9 cellular contexts compared by ENCODE assay signal in the genomic region with DNA sequence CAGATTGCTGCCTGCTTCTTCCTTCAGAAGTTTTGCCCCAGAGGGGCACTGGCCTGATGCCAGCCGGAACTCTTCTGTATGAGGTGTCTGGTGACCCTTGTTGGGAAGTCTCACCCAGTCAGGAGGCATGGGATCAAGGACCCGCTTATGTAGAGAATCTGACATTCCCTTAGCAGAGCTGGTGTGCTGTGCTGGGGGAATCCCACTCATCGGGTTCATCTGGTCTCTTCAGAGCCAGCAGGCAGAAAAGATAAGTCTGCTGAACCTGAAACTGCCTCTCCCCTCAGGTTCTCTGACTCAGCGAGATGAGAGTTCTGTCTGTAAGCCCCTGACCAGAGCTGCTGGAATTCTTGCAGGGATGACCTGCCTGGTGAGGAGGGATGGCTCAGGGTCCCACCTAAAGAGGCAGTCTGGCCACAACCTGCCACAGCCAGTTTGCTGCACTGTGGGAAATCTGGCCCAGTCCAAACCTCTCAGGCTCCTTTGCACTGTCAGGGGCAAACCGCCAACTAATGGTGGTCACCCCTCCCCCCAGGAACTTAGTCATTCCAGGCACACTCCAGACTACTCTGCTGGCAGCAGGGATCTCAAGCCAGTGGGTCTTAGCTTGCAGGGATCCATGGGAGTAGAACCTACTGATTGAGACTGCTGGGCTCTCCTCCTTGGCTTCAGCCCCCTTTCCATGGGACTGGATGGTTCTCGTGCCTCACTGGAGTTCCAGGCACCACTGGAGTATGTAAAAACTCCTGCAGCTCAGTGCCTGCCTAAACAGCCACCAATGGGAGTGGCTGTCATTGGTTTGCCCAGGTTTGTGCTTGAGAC. TPM values are rescaled to one million over a fixed set of nuclear protein-coding genes. Genes with fewer than 3 reads are reported as not detected.
DNase-seq lines count a peak whose midpoint lies in the region; ATAC-seq, FAIRE-seq and TF ChIP-seq lines count a peak whose summit lies in the region.
"Had no signal": no experiment of that assay in that cellular context is flagged by ENCODE, and none has a peak within 500 bp of the region (broad histone marks: within the 10 kb centered on the region; RNA-seq: fewer than 3 reads in every experiment).

No MANE protein-coding gene starts in this region.

- H3K9me3 ChIP-seq in HUES48 (ENCODE audit: control insufficient read depth, insufficient read depth, low read length) (no peaks in the 10 kb centered on the region), ovary (no peaks in the 10 kb centered on the region)

- TF ChIP-seq CTCF in ovary (IDR thresholded peaks at IDR 0.05), result no peak

- H3K27ac ChIP-seq in HUES48 (ENCODE audit: low read depth, low read length), result peak overlapping the region; percentile 33
- H3K27ac ChIP-seq in ovary, result no peak overlapping the region

- peak; percentile 77 for ATAC-seq in esophagus mucosa
- ATAC-seq in GM18520 (IDR thresholded peaks at IDR 0.05; ENCODE audit: unreplicated experiment), result no peak
- no peak for ATAC-seq in GM18870 (IDR thresholded peaks at IDR 0.05; ENCODE audit: unreplicated experiment)

- DNase-seq in AG08395 (ENCODE audit: low spot score) (peak; percentile 87), GM19239 (ENCODE audit: insufficient read length, low spot score) (no peak), ovary (peak; percentile 29 to 55 (median 46))
- DNase-seq in activated CD4-positive, alpha-beta T cell treated with anti-CD3 and anti-CD28 coated beads for 4 hours, result peak; percentile 42 to 47

- WGBS in ovary, 3 donors, result 75 to 77% (median 76%) methylated on average over 6 of the region's 6 CpGs

- no peak for TF ChIP-seq EP300 in ovary (IDR thresholded peaks at IDR 0.05)

- no peak overlapping the region for H3K9ac ChIP-seq in HUES48 (ENCODE audit: low read depth, low read length)

- H3K4me3 ChIP-seq in HUES48 (ENCODE audit: low read depth, low read length), result no peak overlapping the region
- no peak overlapping the region for H3K4me3 ChIP-seq in ovary

- H3K4me1 ChIP-seq in HUES48 (ENCODE audit: control insufficient read depth, insufficient read depth, low read length), result 0 out of 2 replicates have a peak, but pooled peaks cover 9% of the 10 kb centered on the region
- H3K4me1 ChIP-seq in ovary (ENCODE audit: insufficient read depth), result no peaks in the 10 kb centered on the region

- H3K36me3 ChIP-seq in HUES48 (ENCODE audit: control insufficient read depth, insufficient read depth, low read length) (no peaks in the 10 kb centered on the region), ovary (no peaks in the 10 kb centered on the region)

- H3K27me3 ChIP-seq in HUES48 (ENCODE audit: control insufficient read depth, insufficient read depth, low read length), result no peaks in the 10 kb centered on the region
- no peaks in the 10 kb centered on the region for H3K27me3 ChIP-seq in ovary

- FAIRE-seq in GM19239 (lab: Jason Lieb, UNC), result peak; percentile 96

- intact Hi-C loops in ovary (cut with DNase I), result no loop called here

- TF ChIP-seq POLR2A in ovary (IDR thresholded peaks at IDR 0.05), result no peak

RNA-seq across cellular contexts. Expression of gene CLEC2D, which starts 4.1 kb away (rescaled TPM):
- total RNA-seq in esophagus mucosa (3.7 TPM), ovary (10 to 100 TPM in 5 of 7 donors, 1 to 10 TPM in 2; 6.8 to 16.1 (median 11.5) TPM)
- 1 to 10 TPM; 2.4 to 8.1 TPM for polyA plus RNA-seq in ovary

RNA-seq across cellular contexts. Expression of gene CLECL1, which starts 59.3 kb away (rescaled TPM):
- total RNA-seq in esophagus mucosa (not detected), ovary (under 1 TPM in 2 of 7 donors, not detected in 5; 0.53 to 0.60 TPM)
- polyA plus RNA-seq in ovary, result under 1 TPM; 0.58 to 0.73 TPM
- polyA plus RNA-seq: neural cell had no signal
